In genomic region chr2:84970266-84970955, GRCh38 we compare ENCODE assay signal across 8 cellular contexts. TPM values are rescaled to one million over a fixed set of nuclear protein-coding genes. Genes with fewer than 3 reads are reported as not detected.
DNase-seq lines count a peak whose midpoint lies in the region; ATAC-seq and TF ChIP-seq lines count a peak whose summit lies in the region.

No MANE protein-coding gene starts in this region.

- peaks cover 56% of the 10 kb centered on the region for H3K4me1 Mint-ChIP-seq in CD8-positive, alpha-beta T cell (ENCODE audit: low read depth)

- peak overlapping the region; percentile 75 for H3K4me3 ChIP-seq in CD8-positive, alpha-beta T cell (ENCODE audit: low read depth, low read length)
- peak overlapping the region; percentile 82 for H3K4me3 ChIP-seq in SK-N-MC
- peak overlapping the region; percentile 82 to 93 for H3K4me3 ChIP-seq in prostate gland
- peak overlapping the region; percentile 78 to 88 for H3K4me3 ChIP-seq in uterus

- intact Hi-C loops in CD8-positive, alpha-beta T cell (cut with DNase I, micrococcal nuclease) = loop anchor here (1.0 to 10.0 kb wide), 6 partner anchors 32 to 644 kb away; partner anchors contain the start of genes C2orf68 (in 1 of the 2), DNAH6 (in 1 of the 2) and USP39 (in 1 of the 2)
- intact Hi-C loops in left ventricle myocardium superior (cut with micrococcal nuclease) = no loop called here
- intact Hi-C loops in prostate gland (cut with DNase I) = no loop called here
- intact Hi-C loops in uterus (cut with DNase I; ENCODE audit: low total_unique reads) = no loop called here

- H3K27ac ChIP-seq in CD8-positive, alpha-beta T cell (ENCODE audit: low read depth, low read length) = peak overlapping the region; percentile 74
- H3K27ac ChIP-seq in SK-N-MC = peak overlapping the region; percentile 94
- H3K27ac ChIP-seq in prostate gland = peak overlapping the region; percentile 97 to 99
- peak overlapping the region; percentile 93 to 94 for H3K27ac ChIP-seq in uterus

- TF ChIP-seq CTCF in CD8-positive, alpha-beta T cell (IDR thresholded peaks at IDR 0.05) = no peak
- TF ChIP-seq CTCF in prostate gland (IDR thresholded peaks at IDR 0.05) = no peak
- peak in 1 of 4 experiments; percentile 5 for TF ChIP-seq CTCF in uterus (IDR thresholded peaks at IDR 0.05)

- peak overlapping the region; percentile 97 for H3K27ac Mint-ChIP-seq in CD8-positive, alpha-beta T cell

- no peaks in the 10 kb centered on the region for H3K9me3 ChIP-seq in CD8-positive, alpha-beta T cell (ENCODE audit: low read length)
- no peaks in the 10 kb centered on the region for H3K9me3 ChIP-seq in SK-N-MC (ENCODE audit: low read depth, low read length)
- H3K9me3 ChIP-seq in prostate gland = no peaks in the 10 kb centered on the region
- H3K9me3 ChIP-seq in uterus = no peaks in the 10 kb centered on the region

- H3K9ac ChIP-seq in SK-N-MC (ENCODE audit: insufficient read length) = peak overlapping the region; percentile 97

- H3K9me3 Mint-ChIP-seq in CD8-positive, alpha-beta T cell = no peaks in the 10 kb centered on the region

- no peaks in the 10 kb centered on the region for H3K27me3 Mint-ChIP-seq in CD8-positive, alpha-beta T cell (ENCODE audit: low read depth)

- no peaks in the 10 kb centered on the region for H3K27me3 ChIP-seq in CD8-positive, alpha-beta T cell (ENCODE audit: insufficient read depth, low read length)
- H3K27me3 ChIP-seq in prostate gland (replicated peaks; ENCODE audit: insufficient read depth) (no peaks in the 10 kb centered on the region), uterus (no peaks in the 10 kb centered on the region)

- peaks cover 23% of the 10 kb centered on the region for H3K36me3 Mint-ChIP-seq in CD8-positive, alpha-beta T cell

- no peaks in the 10 kb centered on the region for H3K36me3 ChIP-seq in CD8-positive, alpha-beta T cell (ENCODE audit: insufficient read depth, low read length)
- peaks cover 16% of the 10 kb centered on the region for H3K36me3 ChIP-seq in SK-N-MC (ENCODE audit: insufficient read depth, low read length)
- no peaks in the 10 kb centered on the region for H3K36me3 ChIP-seq in prostate gland
- no peaks in the 10 kb centered on the region for H3K36me3 ChIP-seq in uterus

- POLR2A ChIA-PET in CD8-positive, alpha-beta T cell (lab: Charles Lee) = interaction anchor here (0.7 to 4.7 kb wide), 7 partner anchors 13 to 89 kb away, joined by 3 to 28 read pairs (median 4); partner anchors contain the start of gene TMSB10

- CTCF ChIA-PET in CD8-positive, alpha-beta T cell (lab: Charles Lee) = interaction anchor here (0.6 to 2.4 kb wide), 7 partner anchors 9 to 45 kb away, joined by 3 to 15 read pairs (median 3); no protein-coding TSS in a partner anchor

- WGBS in prostate gland = 0% methylated on average over 22 of the region's 84 CpGs

- peaks cover 46% of the 10 kb centered on the region for H3K4me1 ChIP-seq in CD8-positive, alpha-beta T cell (ENCODE audit: insufficient read depth, low read length)
- peaks cover 5% of the 10 kb centered on the region for H3K4me1 ChIP-seq in prostate gland (replicated peaks)
- peaks cover 0 to 8% of the 10 kb centered on the region in 2 donors for H3K4me1 ChIP-seq in uterus

- peak; percentile 14 to 72 (median 50) for DNase-seq in CD8-positive, alpha-beta T cell
- DNase-seq in SK-N-MC (ENCODE audit: low read depth, low spot score) (no peak), left ventricle myocardium superior (peak; percentile 78), prostate gland (ENCODE audit: low spot score) (peak; percentile 51), uterus (peak; percentile 55)
- DNase-seq in activated naive CD8-positive, alpha-beta T cell treated with anti-CD3 and anti-CD28 coated beads, Interleukin-2, amount 50 U/mL, for 16 hours (ENCODE audit: low read depth, low spot score) = peak; percentile 4

- TF ChIP-seq POLR2A in prostate gland (IDR thresholded peaks at IDR 0.05) = peak; percentile 55
- no peak for TF ChIP-seq POLR2A in uterus (IDR thresholded peaks at IDR 0.05)

- peak overlapping the region; percentile 92 for H3K4me3 Mint-ChIP-seq in CD8-positive, alpha-beta T cell

- ATAC-seq in CD8-positive, alpha-beta T cell = peak; percentile 34
- ATAC-seq in GM19372 (IDR thresholded peaks at IDR 0.05; ENCODE audit: low read depth, unreplicated experiment) (peak; percentile 38), HG03469 (IDR thresholded peaks at IDR 0.05; ENCODE audit: unreplicated experiment) (peak; percentile 20), left ventricle myocardium superior (peak; percentile 74)

RNA-seq across cellular contexts. Expression of gene KCMF1, which starts 0.6 kb away (rescaled TPM):
- total RNA-seq in CD8-positive, alpha-beta T cell = 10 to 100 TPM; 85.3 to 89.5 TPM
- total RNA-seq in left ventricle myocardium superior (94.3 TPM), prostate gland (10 to 100 TPM; 20.5 to 33.1 TPM), uterus (10 to 100 TPM in 3 of 4 donors, 1 to 10 TPM in 1; 6.9 to 58.3 (median 35.9) TPM)

Comparison
In these comparisons a context has a peak if more than half of its experiments do, and no peak if none do; other contexts are left out.
1. ATAC-seq: peak in every context shown above with its lines; median percentile 74 in left ventricle myocardium superior; 38 in GM19372; 34 in CD8-positive, alpha-beta T cell; 20 in HG03469.
2. intact Hi-C loops: an anchor here in CD8-positive, alpha-beta T cell (1.0 to 10.0 kb wide); none called in left ventricle myocardium superior, prostate gland and uterus.